11 cellular contexts compared by ENCODE assay signal in the genomic region with DNA sequence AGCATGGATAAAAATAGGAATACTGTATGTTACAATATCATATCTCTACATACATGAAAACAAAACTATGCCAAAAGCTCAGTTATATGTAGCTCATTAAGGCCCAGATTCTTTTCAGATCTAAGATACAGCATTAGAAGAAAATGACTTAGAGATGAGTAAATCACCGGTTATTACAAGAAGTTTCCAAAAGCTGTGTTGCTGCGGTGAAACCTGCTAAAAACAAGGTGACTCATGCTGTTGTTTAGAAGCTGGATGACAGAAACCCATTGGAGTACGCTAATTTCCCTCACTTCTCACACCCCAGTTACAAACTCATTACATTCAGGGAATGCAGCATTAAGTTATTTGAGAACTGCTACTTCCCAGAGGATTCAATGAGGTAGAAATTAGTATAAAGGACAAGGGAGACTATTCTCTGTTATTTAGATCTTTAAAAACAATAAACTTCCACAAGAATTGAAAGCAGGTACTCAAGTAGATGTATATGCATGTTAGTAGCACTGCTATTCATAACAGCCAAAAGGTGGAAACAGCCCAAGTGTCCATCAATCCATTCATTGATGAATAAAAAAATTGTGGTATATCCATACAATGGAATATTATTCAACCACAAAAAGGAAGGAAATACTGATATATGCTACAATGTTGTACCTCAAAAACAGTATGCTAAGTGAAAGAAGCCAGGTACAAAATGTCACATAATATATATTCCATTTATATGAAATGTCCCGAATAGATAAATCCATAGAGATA. TPM values are rescaled to one million over a fixed set of nuclear protein-coding genes. Genes with fewer than 3 reads are reported as not detected.
A peak's percentile ranks its signal among the peaks of the same experiment; 100 is the strongest.
DNase-seq lines count a peak whose midpoint lies in the region; ATAC-seq and TF ChIP-seq lines count a peak whose summit lies in the region.
"Had no signal": no experiment of that assay in that cellular context is flagged by ENCODE, and none has a peak within 500 bp of the region (broad histone marks: within the 10 kb centered on the region; RNA-seq: fewer than 3 reads in every experiment).

No MANE protein-coding gene starts in this region.

- DNase-seq in MCF 10A (ENCODE audit: unreplicated experiment) (peak; percentile 37), breast epithelium (ENCODE audit: low spot score in 2 of 2) (no peak), M059J (ENCODE audit: low read depth) (peak; percentile 95), brain microvascular endothelial cell (peak; percentile 18), osteoblast (ENCODE audit: insufficient read length, low spot score, missing footprints) (no peak), DMS79 treated with DMSO at 0.1 percent for 48 hours (lab: John Stamatoyannopoulos, UW) (no peak), DMS153 (lab: John Stamatoyannopoulos, UW) (no peak)
- DNase-seq: NCI-H446 had no signal

- no peak overlapping the region for H3K4me2 ChIP-seq in osteoblast (ENCODE audit: insufficient read depth, low read length)

- no peaks in the 10 kb centered on the region for H3K9me3 Mint-ChIP-seq in MCF 10A (ENCODE audit: unreplicated experiment)

- H3K4me1 Mint-ChIP-seq in MCF 10A (ENCODE audit: insufficient read depth, unreplicated experiment) = peaks cover 23% of the 10 kb centered on the region

- no peaks in the 10 kb centered on the region for H3K79me2 ChIP-seq in osteoblast (ENCODE audit: insufficient read depth, low read length)

- H2AFZ ChIP-seq in osteoblast (ENCODE audit: low read length) = no peak overlapping the region

- H3K27me3 ChIP-seq in breast epithelium (no peaks in the 10 kb centered on the region), brain microvascular endothelial cell (replicated peaks) (no peaks in the 10 kb centered on the region), osteoblast (ENCODE audit: insufficient read depth, low read length) (no peaks in the 10 kb centered on the region)
- H3K27me3 ChIP-seq: neutrophil had no signal

- H4K20me1 ChIP-seq in osteoblast (ENCODE audit: insufficient read depth, low read length) = no peaks in the 10 kb centered on the region

- H3K27ac Mint-ChIP-seq in MCF 10A (ENCODE audit: low read depth, unreplicated experiment) = peak overlapping the region; percentile 62

- no peak for ATAC-seq in GM21717 (IDR thresholded peaks at IDR 0.05; ENCODE audit: unreplicated experiment)

- H3K4me1 ChIP-seq in breast epithelium (no peaks in the 10 kb centered on the region), osteoblast (ENCODE audit: insufficient read depth, low read length) (peaks cover 29% of the 10 kb centered on the region)

- intact Hi-C loops in MCF 10A (cut with micrococcal nuclease) = no loop called here
- intact Hi-C loops in breast epithelium (cut with DNase I; ENCODE audit: low total_unique reads) = no loop called here

- CTCF ChIA-PET in MCF 10A (lab: Yijun Ruan, JAX) = interaction anchor here (1.0 to 1.2 kb wide), 2 partner anchors 9 to 17 kb away, joined by 3 to 4 read pairs; no protein-coding TSS in a partner anchor

- in situ Hi-C loops in brain microvascular endothelial cell (cut with HindIII; ENCODE audit: low pct_ligation_motif_present, low sequenced_read_pairs) = no loop called here

- BruUV-seq in MCF 10A (replicated peaks; lab: Mats Ljungman, UMichigan) = no TSS peak

- no peak for TF ChIP-seq POLR2A in breast epithelium (IDR thresholded peaks at IDR 0.05)

- no peak overlapping the region for H3K4me3 ChIP-seq in breast epithelium
- no peak overlapping the region for H3K4me3 ChIP-seq in brain microvascular endothelial cell (ENCODE audit: low read depth, low read length)
- H3K4me3 ChIP-seq in osteoblast (ENCODE audit: insufficient read depth, low read length) = no peak overlapping the region

- H3K9me3 ChIP-seq in breast epithelium (no peaks in the 10 kb centered on the region), osteoblast (ENCODE audit: low read depth, low read length) (no peaks in the 10 kb centered on the region)
- H3K9me3 ChIP-seq: neutrophil had no signal

- TF ChIP-seq CTCF in MCF 10A (IDR thresholded peaks at IDR 0.05; ENCODE audit: unreplicated experiment) = no peak
- no peak for TF ChIP-seq CTCF in breast epithelium (IDR thresholded peaks at IDR 0.05)
- no peak for TF ChIP-seq CTCF in brain microvascular endothelial cell (IDR thresholded peaks at IDR 0.05; ENCODE audit: low read depth, low read length, missing control alignments)
- no peak for TF ChIP-seq CTCF in osteoblast (IDR thresholded peaks at IDR 0.05; ENCODE audit: extremely low read depth, low read depth, low read length)

- H3K4me3 Mint-ChIP-seq in MCF 10A (ENCODE audit: unreplicated experiment) = no peak overlapping the region

- no peaks in the 10 kb centered on the region for H3K27me3 Mint-ChIP-seq in MCF 10A (ENCODE audit: insufficient read depth, unreplicated experiment)

- H3K36me3 ChIP-seq in breast epithelium = no peaks in the 10 kb centered on the region
- no peaks in the 10 kb centered on the region for H3K36me3 ChIP-seq in brain microvascular endothelial cell (replicated peaks)
- no peaks in the 10 kb centered on the region for H3K36me3 ChIP-seq in osteoblast (ENCODE audit: insufficient read depth, low read length)
- H3K36me3 ChIP-seq: neutrophil had no signal

- no peak overlapping the region for H3K27ac ChIP-seq in breast epithelium
- H3K27ac ChIP-seq in brain microvascular endothelial cell = no peak overlapping the region
- H3K27ac ChIP-seq in osteoblast (ENCODE audit: low read depth, low read length) = peak overlapping the region; percentile 33
- H3K27ac ChIP-seq: HL-60, neutrophil had no signal

- POLR2A ChIA-PET in MCF 10A (lab: Yijun Ruan, JAX) = interaction anchor here (0.7 to 2.6 kb wide), 11 partner anchors 12 to 535 kb away, joined by 3 to 10 read pairs (median 3); partner anchors contain the start of gene FOSL2

- no peaks in the 10 kb centered on the region for H3K36me3 Mint-ChIP-seq in MCF 10A (ENCODE audit: insufficient read depth, unreplicated experiment)

RNA-seq across cellular contexts. Expression of gene RBKS, which starts 32.6 kb away (rescaled TPM):
- total RNA-seq in MCF 10A (2022) (9.2 and 9.9 TPM in 2 replicates), breast epithelium (1 to 10 TPM; 1.1 to 5.1 (median 2.9) TPM), osteoblast (1.1 and 2.1 TPM in 2 replicates)
- 3.2 and 4.9 TPM in 2 replicates for total RNA-seq in M059J (2014; rRNA removed; shearing (Covaris generic))

RNA-seq across cellular contexts. Expression of gene BABAM2, which starts 32.9 kb away (rescaled TPM):
- total RNA-seq in MCF 10A (2022) (45.1 and 57.6 TPM in 2 replicates), breast epithelium (10 to 100 TPM; 34.7 to 46.2 (median 37.4) TPM), osteoblast (42.0 and 45.4 TPM in 2 replicates)
- total RNA-seq in M059J (2014; rRNA removed; shearing (Covaris generic)) = 41.8 and 51.8 TPM in 2 replicates

Comparison
In these comparisons a context has a peak if more than half of its experiments do, and no peak if none do; other contexts are left out.
1. DNase-seq: peak in MCF 10A (single experiment), M059J (single experiment) and brain microvascular endothelial cell (single experiment); none in breast epithelium (0 of 2), osteoblast (single experiment), DMS79 treated with DMSO at 0.1 percent for 48 hours (single experiment) and DMS153 (single experiment).